Comparison of ENCODE assay signal across 9 cellular contexts in the genomic region with DNA sequence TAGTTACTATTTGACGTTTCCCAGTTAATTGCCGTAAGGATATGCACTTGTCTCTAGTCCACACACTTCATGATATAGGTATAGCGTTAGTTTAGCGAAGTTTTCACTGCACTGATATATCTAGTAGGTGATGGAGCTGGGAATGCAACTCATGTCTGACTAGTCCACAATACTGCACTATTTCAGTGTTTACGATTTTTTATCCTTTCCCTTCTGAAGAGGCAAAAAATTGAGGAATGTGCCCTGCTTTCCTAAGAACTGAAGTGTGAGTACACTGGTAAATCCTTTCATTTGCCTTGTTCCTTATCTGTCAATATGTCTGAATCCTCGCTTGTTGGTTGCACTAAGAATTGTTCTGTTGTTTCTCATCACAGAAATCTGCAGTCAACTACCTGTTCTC. TPM values are rescaled to one million over a fixed set of nuclear protein-coding genes. Genes with fewer than 3 reads are reported as not detected.
DNase-seq lines count a peak whose midpoint lies in the region; ATAC-seq and TF ChIP-seq lines count a peak whose summit lies in the region.
"Had no signal": no experiment of that assay in that cellular context is flagged by ENCODE, and none has a peak within 500 bp of the region (broad histone marks: within the 10 kb centered on the region; RNA-seq: fewer than 3 reads in every experiment).

No MANE protein-coding gene starts in this region.

- H3K4me1 ChIP-seq in stomach: peaks cover 0 to 13% (median 3%) of the 10 kb centered on the region in 4 donors

- peaks cover 10% of the 10 kb centered on the region for H3K4me1 Mint-ChIP-seq in T-helper 1 cell treated with Interleukin-12 subunit alpha and Interleukin-12 subunit beta and Interleukin-4 antibody, amounts not matched to agents 30 μg/mL and 1 μg/mL, for 36 hours (ENCODE audit: low read depth)
- H3K4me1 Mint-ChIP-seq in activated T-helper 1 cell treated with anti-CD3 and anti-CD28 coated beads, Interleukin-12 subunit alpha, Interleukin-12 subunit beta, Interleukin-2, Interleukin-4 antibody, amounts not matched to agents 30 ng/mL and 10 ng/mL and 1 ng/mL, durations not matched to agents 14 hours and 24 hours and 36 hours (ENCODE audit: low read depth): peaks cover 8% of the 10 kb centered on the region

- H3K36me3 ChIP-seq in stomach: peaks cover 0 to 22% (median 7%) of the 10 kb centered on the region in 4 donors

- no peak for TF ChIP-seq POLR2A in stomach (IDR thresholded peaks at IDR 0.05)

- intact Hi-C loops in activated T-helper 1 cell treated with anti-CD3 and anti-CD28 coated beads, Interleukin-12 subunit alpha, Interleukin-12 subunit beta, Interleukin-2, Interleukin-4 antibody, amounts not matched to agents 30 ng/mL and 10 ng/mL and 1 ng/mL, durations not matched to agents 14 hours and 24 hours and 36 hours (cut with micrococcal nuclease): loop anchor here (2.0 to 5.0 kb wide), 2 partner anchors 295 to 341 kb away; partner anchors contain the start of gene CENPI
- intact Hi-C loops in stomach (cut with DNase I; ENCODE audit: low total_unique reads): no loop called here

- H3K4me3 ChIP-seq in iPS-18c (ENCODE audit: insufficient read depth, low read depth, low read length) (peak overlapping the region; percentile 83), stomach (peak overlapping the region; percentile 46 to 60 (median 58))

- no peak for ATAC-seq in HG02642 (IDR thresholded peaks at IDR 0.05; ENCODE audit: poor library complexity, unreplicated experiment)

- H3K36me3 Mint-ChIP-seq in T-helper 1 cell treated with Interleukin-12 subunit alpha and Interleukin-12 subunit beta and Interleukin-4 antibody, amounts not matched to agents 30 μg/mL and 1 μg/mL, for 36 hours (ENCODE audit: low read depth): peaks cover 29% of the 10 kb centered on the region
- H3K36me3 Mint-ChIP-seq in activated T-helper 1 cell treated with anti-CD3 and anti-CD28 coated beads, Interleukin-12 subunit alpha, Interleukin-12 subunit beta, Interleukin-2, Interleukin-4 antibody, amounts not matched to agents 30 ng/mL and 10 ng/mL and 1 ng/mL, durations not matched to agents 14 hours and 24 hours and 36 hours (ENCODE audit: low read depth): peaks cover 38% of the 10 kb centered on the region

- H3K27me3 Mint-ChIP-seq in T-helper 1 cell treated with Interleukin-12 subunit alpha and Interleukin-12 subunit beta and Interleukin-4 antibody, amounts not matched to agents 30 μg/mL and 1 μg/mL, for 36 hours (ENCODE audit: low read depth): no peaks in the 10 kb centered on the region
- peaks cover 2% of the 10 kb centered on the region for H3K27me3 Mint-ChIP-seq in activated T-helper 1 cell treated with anti-CD3 and anti-CD28 coated beads, Interleukin-12 subunit alpha, Interleukin-12 subunit beta, Interleukin-2, Interleukin-4 antibody, amounts not matched to agents 30 ng/mL and 10 ng/mL and 1 ng/mL, durations not matched to agents 14 hours and 24 hours and 36 hours (ENCODE audit: insufficient read depth)

- no peak for TF ChIP-seq CTCF in stomach (IDR thresholded peaks at IDR 0.05)

- H3K27ac ChIP-seq in stomach: peak overlapping the region in 3 of 5 donors; percentile 74 to 84 (median 77)

- H3K27me3 ChIP-seq in stomach: no peaks in the 10 kb centered on the region

- H3K4me3 Mint-ChIP-seq in T-helper 1 cell treated with Interleukin-12 subunit alpha and Interleukin-12 subunit beta and Interleukin-4 antibody, amounts not matched to agents 30 μg/mL and 1 μg/mL, for 36 hours: peak overlapping the region; percentile 95
- peak overlapping the region; percentile 98 for H3K4me3 Mint-ChIP-seq in activated T-helper 1 cell treated with anti-CD3 and anti-CD28 coated beads, Interleukin-12 subunit alpha, Interleukin-12 subunit beta, Interleukin-2, Interleukin-4 antibody, amounts not matched to agents 30 ng/mL and 10 ng/mL and 1 ng/mL, durations not matched to agents 14 hours and 24 hours and 36 hours

- DNase-seq in T-helper 1 cell (no peak), stomach (no peak), LoVo (ENCODE audit: low spot score) (no peak), GM19238 (ENCODE audit: insufficient read length, low spot score) (no peak)
- DNase-seq in activated T-helper 1 cell treated with anti-CD3 and anti-CD28 coated beads, Interleukin-12 subunit alpha, Interleukin-12 subunit beta, Interleukin-2, Interleukin-4 antibody, amounts not matched to agents 30 ng/mL and 10 ng/mL and 1 ng/mL, durations not matched to agents 14 hours and 24 hours and 36 hours (ENCODE audit: low spot score): no peak
- DNase-seq: ACHN had no signal

- no peak for TF ChIP-seq EP300 in stomach (IDR thresholded peaks at IDR 0.05)

- WGBS in stomach, 5 donors: 17 to 59% (median 30%) methylated on average over 6 of the region's 6 CpGs

- H3K9me3 ChIP-seq in iPS-18c (ENCODE audit: control insufficient read depth, insufficient read depth, low read length) (peaks cover 2% of the 10 kb centered on the region), stomach (no peaks in the 10 kb centered on the region)

- no peaks in the 10 kb centered on the region for H3K9me3 Mint-ChIP-seq in T-helper 1 cell treated with Interleukin-12 subunit alpha and Interleukin-12 subunit beta and Interleukin-4 antibody, amounts not matched to agents 30 μg/mL and 1 μg/mL, for 36 hours
- no peaks in the 10 kb centered on the region for H3K9me3 Mint-ChIP-seq in activated T-helper 1 cell treated with anti-CD3 and anti-CD28 coated beads, Interleukin-12 subunit alpha, Interleukin-12 subunit beta, Interleukin-2, Interleukin-4 antibody, amounts not matched to agents 30 ng/mL and 10 ng/mL and 1 ng/mL, durations not matched to agents 14 hours and 24 hours and 36 hours

- peak overlapping the region; percentile 88 for H3K27ac Mint-ChIP-seq in T-helper 1 cell treated with Interleukin-12 subunit alpha and Interleukin-12 subunit beta and Interleukin-4 antibody, amounts not matched to agents 30 μg/mL and 1 μg/mL, for 36 hours
- peak overlapping the region; percentile 94 for H3K27ac Mint-ChIP-seq in activated T-helper 1 cell treated with anti-CD3 and anti-CD28 coated beads, Interleukin-12 subunit alpha, Interleukin-12 subunit beta, Interleukin-2, Interleukin-4 antibody, amounts not matched to agents 30 ng/mL and 10 ng/mL and 1 ng/mL, durations not matched to agents 14 hours and 24 hours and 36 hours

RNA-seq across cellular contexts. Expression of gene RPL36A, which starts 1.0 kb away (rescaled TPM):
- 226 and 269 TPM in 2 replicates for total RNA-seq in activated T-helper 1 cell treated with anti-CD3 and anti-CD28 coated beads, Interleukin-12 subunit alpha, Interleukin-12 subunit beta, Interleukin-2, Interleukin-4 antibody, amounts not matched to agents 30 ng/mL and 10 ng/mL and 1 ng/mL, durations not matched to agents 14 hours and 24 hours and 36 hours
- 1,000 to 10,000 TPM in 2 of 5 donors, 100 to 1,000 TPM in 3; 555 to 1,097 (median 872) TPM for total RNA-seq in stomach
- polyA plus RNA-seq in stomach: 1,000 to 10,000 TPM; 2,307 to 3,486 (median 2,694) TPM

RNA-seq across cellular contexts. Expression of gene BTK, which starts 5.8 kb away (rescaled TPM):
- not detected in 2 replicates for total RNA-seq in activated T-helper 1 cell treated with anti-CD3 and anti-CD28 coated beads, Interleukin-12 subunit alpha, Interleukin-12 subunit beta, Interleukin-2, Interleukin-4 antibody, amounts not matched to agents 30 ng/mL and 10 ng/mL and 1 ng/mL, durations not matched to agents 14 hours and 24 hours and 36 hours
- 1 to 10 TPM in 3 of 5 donors, not detected in 2; 1.3 to 8.7 (median 2.4) TPM for total RNA-seq in stomach
- polyA plus RNA-seq in stomach: 1 to 10 TPM; 2.6 to 4.9 (median 3.2) TPM

RNA-seq across cellular contexts. Expression of gene GLA, which starts 15.9 kb away (rescaled TPM):
- 65.7 and 67.9 TPM in 2 replicates for total RNA-seq in activated T-helper 1 cell treated with anti-CD3 and anti-CD28 coated beads, Interleukin-12 subunit alpha, Interleukin-12 subunit beta, Interleukin-2, Interleukin-4 antibody, amounts not matched to agents 30 ng/mL and 10 ng/mL and 1 ng/mL, durations not matched to agents 14 hours and 24 hours and 36 hours
- 10 to 100 TPM in 2 of 5 donors, 1 to 10 TPM in 2, not detected in 1; 6.4 to 19.6 (median 12.7) TPM for total RNA-seq in stomach
- polyA plus RNA-seq in stomach: 10 to 100 TPM in 2 of 3 donors, 1 to 10 TPM in 1; 8.1 to 25.6 (median 18.6) TPM

RNA-seq across cellular contexts. Expression of gene HNRNPH2, which starts 16.2 kb away (rescaled TPM):
- total RNA-seq in activated T-helper 1 cell treated with anti-CD3 and anti-CD28 coated beads, Interleukin-12 subunit alpha, Interleukin-12 subunit beta, Interleukin-2, Interleukin-4 antibody, amounts not matched to agents 30 ng/mL and 10 ng/mL and 1 ng/mL, durations not matched to agents 14 hours and 24 hours and 36 hours: 20.6 and 21.3 TPM in 2 replicates
- 10 to 100 TPM in 4 of 5 donors, 1 to 10 TPM in 1; 5.5 to 98.4 (median 15.2) TPM for total RNA-seq in stomach
- polyA plus RNA-seq in stomach: 10 to 100 TPM; 31.6 to 53.5 (median 46.1) TPM

RNA-seq across cellular contexts. Expression of gene TIMM8A, which starts 43.3 kb away (rescaled TPM):
- total RNA-seq in activated T-helper 1 cell treated with anti-CD3 and anti-CD28 coated beads, Interleukin-12 subunit alpha, Interleukin-12 subunit beta, Interleukin-2, Interleukin-4 antibody, amounts not matched to agents 30 ng/mL and 10 ng/mL and 1 ng/mL, durations not matched to agents 14 hours and 24 hours and 36 hours: 30.9 and 36.5 TPM in 2 replicates
- total RNA-seq in stomach: 1 to 10 TPM in 4 of 5 donors, not detected in 1; 4.6 to 8.8 (median 7.2) TPM
- polyA plus RNA-seq in stomach: 10 to 100 TPM in 1 of 3 donors, 1 to 10 TPM in 2; 6.9 to 10.9 (median 9.3) TPM
